ENCODE assay signal across 6 cellular contexts in genomic region chr11:103656382-103656781, GRCh38.
"Had no signal": no experiment of that assay in that cellular context is flagged by ENCODE, and none has a peak within 500 bp of the region (broad histone marks: within the 10 kb centered on the region; RNA-seq: fewer than 3 reads in every experiment).

No MANE protein-coding gene starts in this region.

- FAIRE-seq: G401.6, GM12878, GM18507, GM19239 had no signal

- H3K4me3 ChIP-seq: GM12878 had no signal

- ATAC-seq: GM12878 had no signal

- DNase-seq: GDM1, GF-D8 had no signal
